In the genomic region with DNA sequence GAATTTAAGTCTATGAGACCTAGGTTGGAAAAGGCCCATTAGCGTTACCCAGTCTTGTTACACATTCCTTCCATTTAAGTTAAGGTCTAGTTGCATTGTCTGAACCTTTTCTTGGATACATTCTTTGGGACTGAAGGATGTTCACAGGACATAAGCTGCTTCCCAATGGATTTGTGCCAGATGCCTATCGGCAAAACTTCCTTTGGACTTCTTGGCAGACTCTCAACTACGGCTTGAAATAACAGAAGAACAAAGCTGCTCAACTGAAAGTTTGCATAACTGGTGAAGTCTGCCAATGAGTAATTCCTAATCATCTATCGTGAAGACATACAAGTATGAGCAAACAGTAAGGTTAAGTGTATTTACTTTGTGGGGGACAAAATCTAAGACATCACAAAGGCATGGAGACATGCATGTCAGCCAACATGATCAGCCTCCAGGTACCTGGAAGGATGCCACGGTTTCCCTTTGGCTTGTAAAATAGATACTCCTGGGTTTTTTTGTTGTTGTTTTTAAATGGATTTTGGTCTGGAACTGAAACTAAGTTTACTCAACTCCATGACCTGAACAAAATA, we compare ENCODE assay signal across 9 cellular contexts. TPM values are rescaled to one million over a fixed set of nuclear protein-coding genes. Genes with fewer than 3 reads are reported as not detected.
DNase-seq lines count a peak whose midpoint lies in the region; ATAC-seq, FAIRE-seq and TF ChIP-seq lines count a peak whose summit lies in the region.
"Had no signal": no experiment of that assay in that cellular context is flagged by ENCODE, and none has a peak within 500 bp of the region (broad histone marks: within the 10 kb centered on the region; RNA-seq: fewer than 3 reads in every experiment).

No MANE protein-coding gene starts in this region.

- H3K27ac Mint-ChIP-seq in mesothelial cell of epicardium = peak overlapping the region; percentile 72

- H3K36me3 ChIP-seq in BE2C (peaks cover 74% of the 10 kb centered on the region), bronchial epithelial cell (ENCODE audit: control insufficient read depth, insufficient read depth, low read length) (no peaks in the 10 kb centered on the region)

- H3K4me1 Mint-ChIP-seq in mesothelial cell of epicardium = peaks cover 46% of the 10 kb centered on the region

- no peak for FAIRE-seq in bronchial epithelial cell (lab: Jason Lieb, UNC)

- H3K27me3 Mint-ChIP-seq in mesothelial cell of epicardium (ENCODE audit: low read depth) = no peaks in the 10 kb centered on the region

- peaks cover 8% of the 10 kb centered on the region for H3K9me3 Mint-ChIP-seq in mesothelial cell of epicardium

- peaks cover 20% of the 10 kb centered on the region for H3K4me1 ChIP-seq in BE2C

- H3K27me3 ChIP-seq in BE2C (no peaks in the 10 kb centered on the region), bronchial epithelial cell (ENCODE audit: control insufficient read depth, insufficient read depth, low read length) (peaks cover 10% of the 10 kb centered on the region)

- TF ChIP-seq CTCF in BE2C (IDR thresholded peaks at IDR 0.05; ENCODE audit: low read depth, low read length) (no peak), bronchial epithelial cell (IDR thresholded peaks at IDR 0.05; ENCODE audit: insufficient read depth, low read length, severe bottlenecking) (no peak), mesothelial cell of epicardium (IDR thresholded peaks at IDR 0.05; ENCODE audit: unreplicated experiment) (no peak)

- H3K9me3 ChIP-seq in BE2C = no peaks in the 10 kb centered on the region

- peaks cover 41% of the 10 kb centered on the region for H3K36me3 Mint-ChIP-seq in mesothelial cell of epicardium

- DNase-seq in BE2C (peak; percentile 33), M059J (ENCODE audit: low read depth) (peak; percentile 99), bronchial epithelial cell (ENCODE audit: low read depth) (peak; percentile 100), mesothelial cell of epicardium (ENCODE audit: low spot score in 2 of 2, unreplicated experiment in 2 of 2) (peak in 1 of 2 experiments; percentile 46), SHP77 (lab: John Stamatoyannopoulos, UW) (no peak), NCI-H128 (lab: John Stamatoyannopoulos, UW; ENCODE audit: unreplicated experiment) (no peak)
- DNase-seq: stimulated activated CD4-positive, alpha-beta T cell treated with anti-CD3 and anti-CD28 coated beads, Interleukin-15, amount 100 ng/mL, for 24 hours had no signal

- H3K4me3 Mint-ChIP-seq in mesothelial cell of epicardium = no peak overlapping the region

- H3K4me3 ChIP-seq in BE2C (ENCODE audit: low read depth, low read length) (no peak overlapping the region), bronchial epithelial cell (ENCODE audit: low read depth, low read length) (no peak overlapping the region)

- ATAC-seq in HG03432 (IDR thresholded peaks at IDR 0.05; ENCODE audit: unreplicated experiment) (no peak), GM21381 (IDR thresholded peaks at IDR 0.05; ENCODE audit: unreplicated experiment) (no peak)

RNA-seq across cellular contexts. Expression of gene MALSU1, which starts 35.4 kb away (rescaled TPM):
- 93.8 TPM for polyA plus RNA-seq in BE2C (2012; ENCODE audit: insufficient read depth, insufficient read length, low read depth)
- total RNA-seq in M059J (2014; rRNA removed; shearing (Covaris generic)) = 93.4 and 148 TPM in 2 replicates
- total RNA-seq in bronchial epithelial cell (61.6 and 81.5 TPM in 2 replicates), mesothelial cell of epicardium (43.3 to 47.1 TPM (median 44.9 TPM) in 3 replicates)

Comparison
In these comparisons a context has a peak if more than half of its experiments do, and no peak if none do; other contexts are left out.
1. DNase-seq: peak in BE2C (single experiment), M059J (single experiment) and bronchial epithelial cell (single experiment); none in SHP77 (0 of 2) and NCI-H128 (single experiment).